Comparison of ENCODE assay signal across 12 cellular contexts in the genomic region with DNA sequence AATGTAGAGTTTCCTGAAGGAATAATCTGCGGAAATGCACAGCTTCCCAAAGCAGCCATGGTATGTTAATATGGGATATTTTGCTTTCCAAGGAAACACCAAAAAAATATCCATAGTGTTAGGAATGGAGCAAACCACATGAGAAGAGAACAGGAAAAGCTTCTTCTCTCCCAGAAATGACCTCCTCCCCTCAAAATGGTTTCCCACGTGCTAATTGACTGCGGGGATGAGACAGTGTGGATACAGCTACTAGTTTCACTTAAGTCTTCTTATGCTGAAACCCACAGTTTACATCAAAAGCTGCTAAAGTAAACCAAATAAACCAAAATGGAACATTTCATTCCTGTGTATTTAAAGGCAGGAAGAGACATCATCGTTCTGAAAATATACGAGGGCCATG.
DNase-seq lines count a peak whose midpoint lies in the region; ATAC-seq lines count a peak whose summit lies in the region.
"Had no signal": no experiment of that assay in that cellular context is flagged by ENCODE, and none has a peak within 500 bp of the region (broad histone marks: within the 10 kb centered on the region; RNA-seq: fewer than 3 reads in every experiment).

No MANE protein-coding gene starts in this region.

- no peaks in the 10 kb centered on the region for H3K27me3 Mint-ChIP-seq in activated T-cell treated with anti-CD3 and anti-CD28 coated beads, Interleukin-2, amount 50 U/mL, for 24 hours
- H3K27me3 Mint-ChIP-seq in activated T-helper 2 cell treated with anti-CD3 and anti-CD28 coated beads, Interferon-gamma antibody, Interleukin-2, Interleukin-4, amounts not matched to agents 10 μg/mL and 5 μg/mL and 100 μg/mL, durations not matched to agents 14 hours and 24 hours and 36 hours (ENCODE audit: low read depth), result no peaks in the 10 kb centered on the region

- H3K36me3 Mint-ChIP-seq in activated T-cell treated with anti-CD3 and anti-CD28 coated beads, Interleukin-2, amount 50 U/mL, for 24 hours (ENCODE audit: low read depth), result peaks cover 88% of the 10 kb centered on the region
- peaks cover 68% of the 10 kb centered on the region for H3K36me3 Mint-ChIP-seq in activated T-helper 2 cell treated with anti-CD3 and anti-CD28 coated beads, Interferon-gamma antibody, Interleukin-2, Interleukin-4, amounts not matched to agents 10 μg/mL and 5 μg/mL and 100 μg/mL, durations not matched to agents 14 hours and 24 hours and 36 hours (ENCODE audit: low read depth)
- peaks cover 94% of the 10 kb centered on the region for H3K36me3 Mint-ChIP-seq in stimulated activated effector memory CD8-positive, alpha-beta T cell treated with anti-CD3 and anti-CD28 coated beads, Interleukin-12 subunit alpha, Interleukin-12 subunit beta, amount 100 ng/mL, for 72 hours

- peak overlapping the region; percentile 74 for H3K4me3 Mint-ChIP-seq in activated T-cell treated with anti-CD3 and anti-CD28 coated beads, Interleukin-2, amount 50 U/mL, for 24 hours
- H3K4me3 Mint-ChIP-seq in activated T-helper 2 cell treated with anti-CD3 and anti-CD28 coated beads, Interferon-gamma antibody, Interleukin-2, Interleukin-4, amounts not matched to agents 10 μg/mL and 5 μg/mL and 100 μg/mL, durations not matched to agents 14 hours and 24 hours and 36 hours (ENCODE audit: low read depth), result peak overlapping the region; percentile 57
- peak overlapping the region; percentile 62 for H3K4me3 Mint-ChIP-seq in stimulated activated effector memory CD8-positive, alpha-beta T cell treated with anti-CD3 and anti-CD28 coated beads, Interleukin-12 subunit alpha, Interleukin-12 subunit beta, amount 100 ng/mL, for 72 hours

- H3K4me1 Mint-ChIP-seq in activated T-cell treated with anti-CD3 and anti-CD28 coated beads, Interleukin-2, amount 50 U/mL, for 24 hours (ENCODE audit: low read depth), result peaks cover 100% of the 10 kb centered on the region
- H3K4me1 Mint-ChIP-seq in activated T-helper 2 cell treated with anti-CD3 and anti-CD28 coated beads, Interferon-gamma antibody, Interleukin-2, Interleukin-4, amounts not matched to agents 10 μg/mL and 5 μg/mL and 100 μg/mL, durations not matched to agents 14 hours and 24 hours and 36 hours (ENCODE audit: low read depth), result peaks cover 79% of the 10 kb centered on the region
- H3K4me1 Mint-ChIP-seq in stimulated activated effector memory CD8-positive, alpha-beta T cell treated with anti-CD3 and anti-CD28 coated beads, Interleukin-12 subunit alpha, Interleukin-12 subunit beta, amount 100 ng/mL, for 72 hours, result peaks cover 94% of the 10 kb centered on the region

- ATAC-seq in stimulated activated effector memory CD8-positive, alpha-beta T cell treated with anti-CD3 and anti-CD28 coated beads, Interleukin-12 subunit alpha, Interleukin-12 subunit beta, amount 100 ng/mL, for 72 hours, result no peak
- no peak for ATAC-seq in GM19455 (IDR thresholded peaks at IDR 0.05; ENCODE audit: unreplicated experiment)
- ATAC-seq in HG02759 (IDR thresholded peaks at IDR 0.05; ENCODE audit: unreplicated experiment), result no peak

- no peak for DNase-seq in activated T-cell treated with anti-CD3 and anti-CD28 coated beads, Interleukin-2, amount 50 U/mL, for 24 hours
- DNase-seq in activated T-cell treated with anti-CD3 and anti-CD28 coated beads, Interleukin-2, amount 50 U/mL, for 1 hour, result no peak
- no peak for DNase-seq in activated T-helper 2 cell treated with anti-CD3 and anti-CD28 coated beads, Interferon-gamma antibody, Interleukin-2, Interleukin-4, amounts not matched to agents 10 μg/mL and 5 μg/mL and 100 μg/mL, durations not matched to agents 14 hours and 24 hours and 36 hours (ENCODE audit: low spot score)
- peak; percentile 89 for DNase-seq in fibroblast of peridontal ligament (ENCODE audit: extremely low read depth)
- no peak for DNase-seq in stimulated activated effector memory CD8-positive, alpha-beta T cell treated with anti-CD3 and anti-CD28 coated beads, Interleukin-12 subunit alpha, Interleukin-12 subunit beta, amount 100 ng/mL, for 72 hours (ENCODE audit: low spot score in 2 of 2)
- DNase-seq in hippocampal formation (lab: John Stamatoyannopoulos, UW), result no peak
- DNase-seq: GOT3, Kasumi-1, NCI-H524 treated with DMSO at 0.1 percent for 48 hours, testis had no signal

- intact Hi-C loops in activated T-helper 2 cell treated with anti-CD3 and anti-CD28 coated beads, Interferon-gamma antibody, Interleukin-2, Interleukin-4, amounts not matched to agents 10 μg/mL and 5 μg/mL and 100 μg/mL, durations not matched to agents 14 hours and 24 hours and 36 hours (cut with micrococcal nuclease), result loop anchor here (1.0 to 5.0 kb wide), 13 partner anchors 9 to 239 kb away; partner anchors contain the start of genes FYN and TRAF3IP2

- H3K27ac Mint-ChIP-seq in activated T-cell treated with anti-CD3 and anti-CD28 coated beads, Interleukin-2, amount 50 U/mL, for 24 hours, result peak overlapping the region; percentile 98
- H3K27ac Mint-ChIP-seq in activated T-helper 2 cell treated with anti-CD3 and anti-CD28 coated beads, Interferon-gamma antibody, Interleukin-2, Interleukin-4, amounts not matched to agents 10 μg/mL and 5 μg/mL and 100 μg/mL, durations not matched to agents 14 hours and 24 hours and 36 hours, result peak overlapping the region; percentile 96
- peak overlapping the region; percentile 95 for H3K27ac Mint-ChIP-seq in stimulated activated effector memory CD8-positive, alpha-beta T cell treated with anti-CD3 and anti-CD28 coated beads, Interleukin-12 subunit alpha, Interleukin-12 subunit beta, amount 100 ng/mL, for 72 hours

- H3K9me3 Mint-ChIP-seq in activated T-cell treated with anti-CD3 and anti-CD28 coated beads, Interleukin-2, amount 50 U/mL, for 24 hours, result no peaks in the 10 kb centered on the region
- no peaks in the 10 kb centered on the region for H3K9me3 Mint-ChIP-seq in activated T-helper 2 cell treated with anti-CD3 and anti-CD28 coated beads, Interferon-gamma antibody, Interleukin-2, Interleukin-4, amounts not matched to agents 10 μg/mL and 5 μg/mL and 100 μg/mL, durations not matched to agents 14 hours and 24 hours and 36 hours
- H3K9me3 Mint-ChIP-seq in stimulated activated effector memory CD8-positive, alpha-beta T cell treated with anti-CD3 and anti-CD28 coated beads, Interleukin-12 subunit alpha, Interleukin-12 subunit beta, amount 100 ng/mL, for 72 hours, result no peaks in the 10 kb centered on the region
